9 cellular contexts compared by ENCODE assay signal in genomic region chr2:128315122-128315828, GRCh38. TPM values are rescaled to one million over a fixed set of nuclear protein-coding genes. Genes with fewer than 3 reads are reported as not detected.
DNase-seq lines count a peak whose midpoint lies in the region; ATAC-seq and TF ChIP-seq lines count a peak whose summit lies in the region.
"Had no signal": no experiment of that assay in that cellular context is flagged by ENCODE, and none has a peak within 500 bp of the region (broad histone marks: within the 10 kb centered on the region; RNA-seq: fewer than 3 reads in every experiment).

No MANE protein-coding gene starts in this region.

- no peak overlapping the region for H3K9ac ChIP-seq in neural progenitor cell

- no peak overlapping the region for H2AFZ ChIP-seq in neural progenitor cell (replicated peaks)

- no peak for TF ChIP-seq EP300 in gastroesophageal sphincter (IDR thresholded peaks at IDR 0.05)

- peaks cover 4% of the 10 kb centered on the region for H3K4me1 Mint-ChIP-seq in Caco-2 (ENCODE audit: low read depth, unreplicated experiment)
- peaks cover 26 to 43% of the 10 kb centered on the region in 2 donors for H3K4me1 Mint-ChIP-seq in effector memory CD8-positive, alpha-beta T cell (ENCODE audit: low read depth in 2 of 2)
- peaks cover 50% of the 10 kb centered on the region for H3K4me1 Mint-ChIP-seq in neural progenitor cell

- peaks cover 76% of the 10 kb centered on the region for H3K79me2 ChIP-seq in neural progenitor cell (ENCODE audit: low read depth)

- ATAC-seq in effector memory CD8-positive, alpha-beta T cell (replicated peaks): no peak
- ATAC-seq in gastroesophageal sphincter: no peak

- H3K36me3 ChIP-seq in Caco-2 (ENCODE audit: control insufficient read depth, insufficient read depth, low read length) (no peaks in the 10 kb centered on the region; the same call in 1 of the 2 replicates), neural progenitor cell (no peaks in the 10 kb centered on the region), gastroesophageal sphincter (peaks cover 0 to 6% of the 10 kb centered on the region in 2 donors)

- no TSS peak for BruUV-seq in Caco-2 (replicated peaks; lab: Mats Ljungman, UMichigan)

- peak overlapping the region; percentile 67 for H3K27ac Mint-ChIP-seq in Caco-2 (ENCODE audit: unreplicated experiment)
- H3K27ac Mint-ChIP-seq in effector memory CD8-positive, alpha-beta T cell: no peak overlapping the region
- no peak overlapping the region for H3K27ac Mint-ChIP-seq in neural progenitor cell

- H3K9me3 ChIP-seq in Caco-2 (no peaks in the 10 kb centered on the region), neural progenitor cell (ENCODE audit: low read depth) (no peaks in the 10 kb centered on the region), gastroesophageal sphincter (no peaks in the 10 kb centered on the region)

- CTCF ChIA-PET in Caco-2 (lab: Charles Lee): interaction anchor here (1.1 kb wide), 1 partner anchor 251 kb away, joined by 3 read pairs; no protein-coding TSS in a partner anchor

- WGBS in gastroesophageal sphincter (ENCODE audit: low coverage in 1 of 2), 2 donors: 100% methylated on average over 2 to 3 of the region's 12 CpGs

- H3K4me1 ChIP-seq in Caco-2 (peaks cover 16% of the 10 kb centered on the region), neural progenitor cell (peaks cover 38% of the 10 kb centered on the region), gastroesophageal sphincter (peaks cover 0 to 82% (median 34%) of the 10 kb centered on the region in 3 donors)

- DNase-seq in Caco-2 (peak in 1 of 2 experiments; percentile 21), NB4 (ENCODE audit: low read depth) (peak; percentile 7), neural progenitor cell (ENCODE audit: low spot score) (peak; percentile 33), KG1 (lab: John Stamatoyannopoulos, UW) (no peak), CD1c-positive myeloid dendritic cell (ENCODE audit: extremely low spot score) (no peak), NCI-H510A (lab: John Stamatoyannopoulos, UW) (no peak)
- DNase-seq in effector memory CD8-positive, alpha-beta T cell: no peak
- DNase-seq: midbrain had no signal

- H3K27ac ChIP-seq in neural progenitor cell (no peak overlapping the region), gastroesophageal sphincter (no peak overlapping the region)

- H3K36me3 Mint-ChIP-seq in Caco-2 (ENCODE audit: insufficient read depth, unreplicated experiment): peaks cover 6% of the 10 kb centered on the region
- H3K36me3 Mint-ChIP-seq in effector memory CD8-positive, alpha-beta T cell (ENCODE audit: insufficient read depth): peaks cover 8% of the 10 kb centered on the region
- H3K36me3 Mint-ChIP-seq in neural progenitor cell: peaks cover 13% of the 10 kb centered on the region

- H3K4me2 ChIP-seq in neural progenitor cell: peak overlapping the region; percentile 100

- TF ChIP-seq POLR2A in NB4 (IDR thresholded peaks at IDR 0.05; ENCODE audit: extremely low read depth, insufficient read length) (no peak), gastroesophageal sphincter (IDR thresholded peaks at IDR 0.05) (no peak)

- no peaks in the 10 kb centered on the region for H3F3A ChIP-seq in neural progenitor cell (ENCODE audit: low read depth)

- POLR2A ChIA-PET in Caco-2 (lab: Charles Lee): interaction anchor here (0.5 kb wide), 1 partner anchor 63 kb away, joined by 3 read pairs; no protein-coding TSS in a partner anchor

- intact Hi-C loops in Caco-2 (cut with micrococcal nuclease; ENCODE audit: unreplicated experiment): loop anchor here (5.0 to 10.0 kb wide), 2 partner anchors 138 to 250 kb away; no protein-coding TSS in a partner anchor

- no peak overlapping the region for H3K4me3 Mint-ChIP-seq in Caco-2 (ENCODE audit: unreplicated experiment)
- H3K4me3 Mint-ChIP-seq in effector memory CD8-positive, alpha-beta T cell: peak overlapping the region; percentile 19 to 31
- peak overlapping the region; percentile 81 for H3K4me3 Mint-ChIP-seq in neural progenitor cell

- H3K9me3 Mint-ChIP-seq in Caco-2 (ENCODE audit: unreplicated experiment) (no peaks in the 10 kb centered on the region), neural progenitor cell (no peaks in the 10 kb centered on the region)
- H3K9me3 Mint-ChIP-seq in effector memory CD8-positive, alpha-beta T cell: no peaks in the 10 kb centered on the region

- peaks cover 76% of the 10 kb centered on the region for H4K20me1 ChIP-seq in neural progenitor cell (ENCODE audit: low read depth)

- no peak for TF ChIP-seq CTCF in Caco-2 (IDR thresholded peaks at IDR 0.05; ENCODE audit: insufficient read depth in 1 of 2, low read depth in 1 of 2, low read length in 1 of 2, severe bottlenecking in 1 of 2, unreplicated experiment in 1 of 2)
- no peak for TF ChIP-seq CTCF in NB4 (IDR thresholded peaks at IDR 0.05; ENCODE audit: low read depth, low read length)
- no peak for TF ChIP-seq CTCF in neural progenitor cell (IDR thresholded peaks at IDR 0.05)
- TF ChIP-seq CTCF in gastroesophageal sphincter (IDR thresholded peaks at IDR 0.05): no peak

- H3K4me3 ChIP-seq in Caco-2 (ENCODE audit: low read depth, low read length): no peak overlapping the region
- peak overlapping the region; percentile 81 for H3K4me3 ChIP-seq in NB4 (ENCODE audit: low read depth, low read length)
- peak overlapping the region; percentile 97 for H3K4me3 ChIP-seq in neural progenitor cell
- peak overlapping the region in 1 of 2 donors; percentile 83 for H3K4me3 ChIP-seq in gastroesophageal sphincter

- H3K27me3 ChIP-seq in Caco-2 (replicated peaks; ENCODE audit: control insufficient read depth, insufficient read depth, low read length): no peaks in the 10 kb centered on the region
- peaks cover 15% of the 10 kb centered on the region for H3K27me3 ChIP-seq in neural progenitor cell
- H3K27me3 ChIP-seq in gastroesophageal sphincter: no peaks in the 10 kb centered on the region

- H3K27me3 Mint-ChIP-seq in Caco-2 (ENCODE audit: insufficient read depth, unreplicated experiment) (no peaks in the 10 kb centered on the region), neural progenitor cell (ENCODE audit: insufficient read depth, low read depth) (peaks cover 12% of the 10 kb centered on the region)
- peaks cover 0 to 1% of the 10 kb centered on the region in 2 donors for H3K27me3 Mint-ChIP-seq in effector memory CD8-positive, alpha-beta T cell

RNA-seq across cellular contexts. Expression of gene HS6ST1, which starts 3.4 kb away (rescaled TPM):
- total RNA-seq in Caco-2 (2022): 17.5 and 20.3 TPM in 2 replicates
- 31.1 and 71.0 TPM in 2 replicates for total RNA-seq in neural progenitor cell (ENCODE audit: low replicate concordance)
- total RNA-seq in gastroesophageal sphincter: 10 to 100 TPM; 20.5 to 43.6 (median 32.1) TPM

Comparison
In these comparisons a context has a peak if more than half of its experiments do, and no peak if none do; other contexts are left out.
1. DNase-seq: peak in NB4 (single experiment) and neural progenitor cell (single experiment); none in effector memory CD8-positive, alpha-beta T cell (0 of 3), KG1 (single experiment), CD1c-positive myeloid dendritic cell (single experiment) and NCI-H510A (single experiment).